Comparison of ENCODE assay signal across 12 cellular contexts in genomic region chr19:35996777-35997176, GRCh38. TPM values are rescaled to one million over a fixed set of nuclear protein-coding genes. Genes with fewer than 3 reads are reported as not detected.
A peak's percentile ranks its signal among the peaks of the same experiment; 100 is the strongest.
DNase-seq lines count a peak whose midpoint lies in the region; ATAC-seq and TF ChIP-seq lines count a peak whose summit lies in the region.
"Had no signal": no experiment of that assay in that cellular context is flagged by ENCODE, and none has a peak within 500 bp of the region (broad histone marks: within the 10 kb centered on the region; RNA-seq: fewer than 3 reads in every experiment).

No MANE protein-coding gene starts in this region.

- peak overlapping the region; percentile 19 to 96 (median 83) for H3K27ac Mint-ChIP-seq in CD4-positive, alpha-beta memory T cell
- no peak overlapping the region for H3K27ac Mint-ChIP-seq in neural progenitor cell

- H3K4me3 ChIP-seq in CD4-positive, alpha-beta memory T cell (ENCODE audit: low read length in 2 of 2), result no peak overlapping the region
- H3K4me3 ChIP-seq in MG63, result peak overlapping the region; percentile 88; the same call in 1 of the 2 replicates
- peak overlapping the region in 1 of 3 donors; percentile 85 for H3K4me3 ChIP-seq in breast epithelium
- H3K4me3 ChIP-seq in neural progenitor cell, result no peak overlapping the region

- H3K9me3 Mint-ChIP-seq in CD4-positive, alpha-beta memory T cell, result no peaks in the 10 kb centered on the region
- no peaks in the 10 kb centered on the region for H3K9me3 Mint-ChIP-seq in neural progenitor cell

- TF ChIP-seq CTCF in breast epithelium (IDR thresholded peaks at IDR 0.05), result no peak
- TF ChIP-seq CTCF in neural progenitor cell (IDR thresholded peaks at IDR 0.05), result no peak

- CTCF ChIA-PET in CD4-positive, alpha-beta memory T cell (lab: Charles Lee; ENCODE audit: partially characterized antibody), result interaction anchor here (1.0 to 1.2 kb wide), 3 partner anchors 38 to 132 kb away, joined by 3 read pairs; no protein-coding TSS in a partner anchor

- H3K27me3 ChIP-seq in CD4-positive, alpha-beta memory T cell (ENCODE audit: insufficient read depth, low read length), result no peaks in the 10 kb centered on the region
- H3K27me3 ChIP-seq in MG63 (no peaks in the 10 kb centered on the region), breast epithelium (no peaks in the 10 kb centered on the region), neural progenitor cell (no peaks in the 10 kb centered on the region)
- H3K27me3 ChIP-seq: uterus had no signal

- H3K4me2 ChIP-seq in neural progenitor cell, result peak overlapping the region; percentile 83

- DNase-seq in CD4-positive, alpha-beta memory T cell, result no peak
- DNase-seq in MG63 (no peak), breast epithelium (ENCODE audit: low spot score in 2 of 2) (no peak), neural progenitor cell (ENCODE audit: low spot score) (no peak), GM19238 (ENCODE audit: insufficient read length, low spot score) (no peak), HK-2 (ENCODE audit: unreplicated experiment) (no peak)
- DNase-seq in stimulated activated naive CD4-positive, alpha-beta T cell (lab: John Stamatoyannopoulos, UW), result no peak
- DNase-seq: activated effector memory CD4-positive, alpha-beta T cell treated with Interleukin-2 at 50 U/mL for 16 hours; DMS53; T-helper 9 cell; uterus had no signal

- peaks cover 23 to 56% (median 43%) of the 10 kb centered on the region in 4 donors for H3K4me1 Mint-ChIP-seq in CD4-positive, alpha-beta memory T cell
- peaks cover 28% of the 10 kb centered on the region for H3K4me1 Mint-ChIP-seq in neural progenitor cell

- H3K36me3 Mint-ChIP-seq in CD4-positive, alpha-beta memory T cell, result peaks cover 7 to 30% of the 10 kb centered on the region in 2 donors
- peaks cover 5% of the 10 kb centered on the region for H3K36me3 Mint-ChIP-seq in neural progenitor cell

- H3K27ac ChIP-seq in CD4-positive, alpha-beta memory T cell (ENCODE audit: low read depth, low read length), result peak overlapping the region; percentile 71
- H3K27ac ChIP-seq in breast epithelium, result peak overlapping the region; percentile 64 to 85
- H3K27ac ChIP-seq in neural progenitor cell, result no peak overlapping the region

- H3K9me3 ChIP-seq in CD4-positive, alpha-beta memory T cell (ENCODE audit: control insufficient read depth in 1 of 2, low read length in 2 of 2), result no peaks in the 10 kb centered on the region
- H3K9me3 ChIP-seq in MG63 (no peaks in the 10 kb centered on the region), breast epithelium (no peaks in the 10 kb centered on the region), neural progenitor cell (ENCODE audit: low read depth) (no peaks in the 10 kb centered on the region)
- H3K9me3 ChIP-seq: uterus had no signal

- H2AFZ ChIP-seq in neural progenitor cell (replicated peaks), result no peak overlapping the region

- POLR2A ChIA-PET in CD4-positive, alpha-beta memory T cell (lab: Charles Lee; ENCODE audit: partially characterized antibody), result interaction anchor here (1.2 to 3.2 kb wide), 3 partner anchors 45 to 118 kb away, joined by 3 to 15 read pairs (median 3); partner anchors contain the start of genes POLR2I, TBCB, THAP8 and WDR62

- peaks cover 12% of the 10 kb centered on the region for H4K20me1 ChIP-seq in neural progenitor cell (ENCODE audit: low read depth)

- no peak for ATAC-seq in HG03175 (IDR thresholded peaks at IDR 0.05; ENCODE audit: unreplicated experiment)

- intact Hi-C loops in CD4-positive, alpha-beta memory T cell (cut with micrococcal nuclease), result no loop called here
- intact Hi-C loops in breast epithelium (cut with DNase I; ENCODE audit: low total_unique reads), result no loop called here

- no peaks in the 10 kb centered on the region for H3K27me3 Mint-ChIP-seq in CD4-positive, alpha-beta memory T cell
- H3K27me3 Mint-ChIP-seq in neural progenitor cell (ENCODE audit: insufficient read depth, low read depth), result peaks cover under 1% of the 10 kb centered on the region

- H3K4me3 Mint-ChIP-seq in CD4-positive, alpha-beta memory T cell, result peak overlapping the region; percentile 85 to 91 (median 88)
- H3K4me3 Mint-ChIP-seq in neural progenitor cell, result peak overlapping the region; percentile 88

- H3K4me1 ChIP-seq in CD4-positive, alpha-beta memory T cell (ENCODE audit: insufficient read depth, low read length), result peaks cover 26% of the 10 kb centered on the region
- peaks cover 5 to 7% of the 10 kb centered on the region in 2 donors for H3K4me1 ChIP-seq in breast epithelium
- no peaks in the 10 kb centered on the region for H3K4me1 ChIP-seq in neural progenitor cell

- H3F3A ChIP-seq in neural progenitor cell (ENCODE audit: low read depth), result peaks cover 14% of the 10 kb centered on the region

- no peaks in the 10 kb centered on the region for H3K36me3 ChIP-seq in CD4-positive, alpha-beta memory T cell (ENCODE audit: insufficient read depth, low read length)
- H3K36me3 ChIP-seq in MG63 (peaks cover 23% of the 10 kb centered on the region), breast epithelium (no peaks in the 10 kb centered on the region), neural progenitor cell (no peaks in the 10 kb centered on the region)
- H3K36me3 ChIP-seq: uterus had no signal

- no peak overlapping the region for H3K9ac ChIP-seq in neural progenitor cell

- peaks cover 13% of the 10 kb centered on the region for H3K79me2 ChIP-seq in neural progenitor cell (ENCODE audit: low read depth)

- no peak for TF ChIP-seq POLR2A in breast epithelium (IDR thresholded peaks at IDR 0.05)

RNA-seq across cellular contexts. Expression of gene SDHAF1, which starts 1.8 kb away (rescaled TPM):
- 10 to 100 TPM; 25.7 to 25.8 TPM for total RNA-seq in CD4-positive, alpha-beta memory T cell
- polyA plus RNA-seq in CD4-positive, alpha-beta memory T cell, result 10 to 100 TPM; 21.9 to 41.3 TPM
- 46.1 and 77.8 TPM in 2 replicates for total RNA-seq in MG63 (2014; rRNA removed; shearing (Covaris generic); ENCODE audit: low replicate concordance)
- total RNA-seq in breast epithelium (10 to 100 TPM; 47.5 to 58.8 (median 48.8) TPM), neural progenitor cell (ENCODE audit: low replicate concordance) (4.6 and 18.6 TPM in 2 replicates)

RNA-seq across cellular contexts. Expression of gene SYNE4, which starts 11.8 kb away (rescaled TPM):
- total RNA-seq in CD4-positive, alpha-beta memory T cell, result 1 to 10 TPM; 4.8 to 5.0 TPM
- polyA plus RNA-seq in CD4-positive, alpha-beta memory T cell, result under 1 TPM in 1 of 2 donors, not detected in 1; 0.25 TPM
- total RNA-seq in MG63 (2014; rRNA removed; shearing (Covaris generic); ENCODE audit: low replicate concordance), result 0.22 and 0.23 TPM in 2 replicates
- total RNA-seq in breast epithelium (10 to 100 TPM in 1 of 3 donors, 1 to 10 TPM in 1, under 1 TPM in 1; 0.16 to 15.5 (median 9.5) TPM), neural progenitor cell (ENCODE audit: low replicate concordance) (2.3 and 10.9 TPM in 2 replicates)

RNA-seq across cellular contexts. Expression of gene ALKBH6, which starts 17.2 kb away (rescaled TPM):
- total RNA-seq in CD4-positive, alpha-beta memory T cell, result 10 to 100 TPM; 50.9 to 51.0 TPM
- polyA plus RNA-seq in CD4-positive, alpha-beta memory T cell, result 10 to 100 TPM; 20.8 to 21.0 TPM
- 25.1 and 26.1 TPM in 2 replicates for total RNA-seq in MG63 (2014; rRNA removed; shearing (Covaris generic); ENCODE audit: low replicate concordance)
- total RNA-seq in breast epithelium (10 to 100 TPM; 18.0 to 23.0 (median 20.3) TPM), neural progenitor cell (ENCODE audit: low replicate concordance) (16.3 and 22.5 TPM in 2 replicates)

RNA-seq across cellular contexts. Expression of gene CLIP3, which starts 35.9 kb away (rescaled TPM):
- 1 to 10 TPM; 2.4 TPM for total RNA-seq in CD4-positive, alpha-beta memory T cell
- 1 to 10 TPM in 1 of 2 donors, under 1 TPM in 1; 0.37 to 1.5 TPM for polyA plus RNA-seq in CD4-positive, alpha-beta memory T cell
- not detected in 2 replicates for total RNA-seq in MG63 (2014; rRNA removed; shearing (Covaris generic); ENCODE audit: low replicate concordance)
- total RNA-seq in breast epithelium, result 10 to 100 TPM in 1 of 3 donors, 1 to 10 TPM in 2; 7.5 to 13.4 (median 7.6) TPM
- total RNA-seq in neural progenitor cell (ENCODE audit: low replicate concordance), result 8.2 and 17.7 TPM in 2 replicates

RNA-seq across cellular contexts. Expression of gene THAP8, which starts 57.3 kb away (rescaled TPM):
- 1 to 10 TPM; 5.1 to 7.0 TPM for total RNA-seq in CD4-positive, alpha-beta memory T cell
- 1 to 10 TPM; 4.0 to 8.6 TPM for polyA plus RNA-seq in CD4-positive, alpha-beta memory T cell
- total RNA-seq in MG63 (2014; rRNA removed; shearing (Covaris generic); ENCODE audit: low replicate concordance), result 0.72 and 2.1 TPM in 2 replicates
- total RNA-seq in breast epithelium, result 10 to 100 TPM in 2 of 3 donors, 1 to 10 TPM in 1; 8.6 to 11.0 (median 10.2) TPM
- 6.7 and 9.5 TPM in 2 replicates for total RNA-seq in neural progenitor cell (ENCODE audit: low replicate concordance)
